1 cellular context compared by ENCODE assay signal in genomic region chr17:47224971-47225370, GRCh38.
TF ChIP-seq lines count a peak whose summit lies in the region.

No MANE protein-coding gene starts in this region.

TF ChIP-seq in liver, 16 proteins besides CTCF, POLR2A, EP300 and RAD21 (continued from another document):
- TF ChIP-seq REST (IDR thresholded peaks at IDR 0.05) (no peak), FOXA2 (IDR thresholded peaks at IDR 0.05) (no peak), ZBTB33 (IDR thresholded peaks at IDR 0.05) (no peak), GABPA (IDR thresholded peaks at IDR 0.05 in 1 of 2, conservative IDR thresholded peaks at IDR 0.05 in 1 of 2) (no peak), JUND (IDR thresholded peaks at IDR 0.05) (no peak), TAF1 (conservative IDR thresholded peaks at IDR 0.05) (no peak), NR2F2 (IDR thresholded peaks at IDR 0.05) (no peak), RXRA (IDR thresholded peaks at IDR 0.05) (no peak)
